2 cellular contexts compared by ENCODE assay signal in the genomic region with DNA sequence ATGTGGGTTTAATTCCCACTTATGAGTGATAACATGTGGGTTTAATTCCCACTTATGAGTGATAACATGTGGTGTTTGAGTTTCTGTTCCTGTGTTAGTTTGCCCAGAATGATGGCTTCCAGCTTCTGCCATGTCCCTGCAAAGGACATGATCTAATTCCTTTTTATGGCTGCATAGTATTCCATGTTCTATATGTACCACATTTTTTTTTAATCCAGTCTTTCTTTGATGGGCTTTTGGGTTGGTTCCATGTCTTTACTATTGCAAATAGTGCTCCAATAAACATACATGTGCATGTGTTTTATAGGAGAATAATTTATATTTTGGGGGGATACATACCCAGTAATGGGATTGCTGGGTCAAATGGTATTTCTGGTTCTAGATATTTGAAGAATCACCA.
A peak's percentile ranks its signal among the peaks of the same experiment; 100 is the strongest.
TF ChIP-seq lines count a peak whose summit lies in the region.

No MANE protein-coding gene starts in this region.

TF ChIP-seq in HepG2, 621 proteins besides CTCF, POLR2A, EP300 and RAD21:
- TF ChIP-seq, protein P1, sequence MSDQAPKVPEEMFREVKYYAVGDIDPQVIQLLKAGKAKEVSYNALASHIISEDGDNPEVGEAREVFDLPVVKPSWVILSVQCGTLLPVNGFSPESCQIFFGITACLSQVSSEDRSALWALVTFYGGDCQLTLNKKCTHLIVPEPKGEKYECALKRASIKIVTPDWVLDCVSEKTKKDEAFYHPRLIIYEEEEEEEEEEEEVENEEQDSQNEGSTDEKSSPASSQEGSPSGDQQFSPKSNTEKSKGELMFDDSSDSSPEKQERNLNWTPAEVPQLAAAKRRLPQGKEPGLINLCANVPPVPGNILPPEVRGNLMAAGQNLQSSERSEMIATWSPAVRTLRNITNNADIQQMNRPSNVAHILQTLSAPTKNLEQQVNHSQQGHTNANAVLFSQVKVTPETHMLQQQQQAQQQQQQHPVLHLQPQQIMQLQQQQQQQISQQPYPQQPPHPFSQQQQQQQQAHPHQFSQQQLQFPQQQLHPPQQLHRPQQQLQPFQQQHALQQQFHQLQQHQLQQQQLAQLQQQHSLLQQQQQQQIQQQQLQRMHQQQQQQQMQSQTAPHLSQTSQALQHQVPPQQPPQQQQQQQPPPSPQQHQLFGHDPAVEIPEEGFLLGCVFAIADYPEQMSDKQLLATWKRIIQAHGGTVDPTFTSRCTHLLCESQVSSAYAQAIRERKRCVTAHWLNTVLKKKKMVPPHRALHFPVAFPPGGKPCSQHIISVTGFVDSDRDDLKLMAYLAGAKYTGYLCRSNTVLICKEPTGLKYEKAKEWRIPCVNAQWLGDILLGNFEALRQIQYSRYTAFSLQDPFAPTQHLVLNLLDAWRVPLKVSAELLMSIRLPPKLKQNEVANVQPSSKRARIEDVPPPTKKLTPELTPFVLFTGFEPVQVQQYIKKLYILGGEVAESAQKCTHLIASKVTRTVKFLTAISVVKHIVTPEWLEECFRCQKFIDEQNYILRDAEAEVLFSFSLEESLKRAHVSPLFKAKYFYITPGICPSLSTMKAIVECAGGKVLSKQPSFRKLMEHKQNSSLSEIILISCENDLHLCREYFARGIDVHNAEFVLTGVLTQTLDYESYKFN (CRISPR knock-in tag; conservative IDR thresholded peaks at IDR 0.05) = no peak
- TF ChIP-seq, protein P2, sequence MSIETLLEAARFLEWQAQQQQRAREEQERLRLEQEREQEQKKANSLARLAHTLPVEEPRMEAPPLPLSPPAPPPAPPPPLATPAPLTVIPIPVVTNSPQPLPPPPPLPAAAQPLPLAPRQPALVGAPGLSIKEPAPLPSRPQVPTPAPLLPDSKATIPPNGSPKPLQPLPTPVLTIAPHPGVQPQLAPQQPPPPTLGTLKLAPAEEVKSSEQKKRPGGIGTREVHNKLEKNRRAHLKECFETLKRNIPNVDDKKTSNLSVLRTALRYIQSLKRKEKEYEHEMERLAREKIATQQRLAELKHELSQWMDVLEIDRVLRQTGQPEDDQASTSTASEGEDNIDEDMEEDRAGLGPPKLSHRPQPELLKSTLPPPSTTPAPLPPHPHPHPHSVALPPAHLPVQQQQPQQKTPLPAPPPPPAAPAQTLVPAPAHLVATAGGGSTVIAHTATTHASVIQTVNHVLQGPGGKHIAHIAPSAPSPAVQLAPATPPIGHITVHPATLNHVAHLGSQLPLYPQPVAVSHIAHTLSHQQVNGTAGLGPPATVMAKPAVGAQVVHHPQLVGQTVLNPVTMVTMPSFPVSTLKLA (IDR thresholded peaks at IDR 0.05) = peak; percentile 74
TF ChIP-seq in HepG2: peak in this region for 1.

TF ChIP-seq in GM12878, 131 proteins besides CTCF, POLR2A, EP300 and RAD21 (continued from another document):
- no peak for TF ChIP-seq RB1 (IDR thresholded peaks at IDR 0.05; ENCODE audit: borderline replicate concordance)
- TF ChIP-seq SMARCA5 (IDR thresholded peaks at IDR 0.05) = no peak
- no peak for TF ChIP-seq MTA2 (IDR thresholded peaks at IDR 0.05; ENCODE audit: low read depth)
- TF ChIP-seq, protein P3, sequence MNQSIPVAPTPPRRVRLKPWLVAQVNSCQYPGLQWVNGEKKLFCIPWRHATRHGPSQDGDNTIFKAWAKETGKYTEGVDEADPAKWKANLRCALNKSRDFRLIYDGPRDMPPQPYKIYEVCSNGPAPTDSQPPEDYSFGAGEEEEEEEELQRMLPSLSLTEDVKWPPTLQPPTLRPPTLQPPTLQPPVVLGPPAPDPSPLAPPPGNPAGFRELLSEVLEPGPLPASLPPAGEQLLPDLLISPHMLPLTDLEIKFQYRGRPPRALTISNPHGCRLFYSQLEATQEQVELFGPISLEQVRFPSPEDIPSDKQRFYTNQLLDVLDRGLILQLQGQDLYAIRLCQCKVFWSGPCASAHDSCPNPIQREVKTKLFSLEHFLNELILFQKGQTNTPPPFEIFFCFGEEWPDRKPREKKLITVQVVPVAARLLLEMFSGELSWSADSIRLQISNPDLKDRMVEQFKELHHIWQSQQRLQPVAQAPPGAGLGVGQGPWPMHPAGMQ (IDR thresholded peaks at IDR 0.05; ENCODE audit: borderline replicate concordance) = no peak
- TF ChIP-seq SP1 (IDR thresholded peaks at IDR 0.05; ENCODE audit: low read depth, low read length) = no peak
- no peak for TF ChIP-seq RFX5 (IDR thresholded peaks at IDR 0.05; ENCODE audit: low read depth, low read length)
